In the genomic region with DNA sequence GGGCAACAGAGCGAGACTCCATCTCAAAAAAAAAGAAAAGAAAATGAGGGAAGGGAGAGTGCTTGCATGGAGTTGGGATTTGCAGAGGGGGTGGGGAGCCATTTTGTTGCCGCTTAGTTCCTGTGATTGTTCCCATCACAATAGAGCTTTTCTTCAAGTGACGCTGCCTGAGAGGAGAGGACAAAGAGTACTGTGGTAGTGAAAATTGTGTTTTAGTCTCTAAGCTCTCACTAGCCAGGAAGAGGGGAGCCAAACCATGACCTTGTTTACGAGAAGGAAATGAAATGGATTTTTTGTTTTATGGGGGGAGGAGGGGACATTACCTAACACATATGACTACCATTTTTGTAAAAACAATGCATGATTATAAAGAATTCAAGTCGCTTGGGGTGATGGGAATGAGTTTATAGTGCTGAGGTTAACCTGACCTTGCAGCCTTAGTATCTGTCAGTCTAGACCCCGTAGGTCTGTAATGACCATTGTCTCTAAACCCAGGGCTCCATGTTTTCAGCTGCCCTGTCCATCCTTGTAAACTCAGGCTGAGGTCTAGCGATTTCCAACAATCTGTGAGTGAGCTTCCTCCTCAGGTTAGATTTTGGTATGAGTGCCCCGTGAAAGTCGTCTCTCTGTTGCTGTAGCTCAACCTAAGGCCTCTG, we compare ENCODE assay signal across 19 cellular contexts. TPM values are rescaled to one million over a fixed set of nuclear protein-coding genes. Genes with fewer than 3 reads are reported as not detected.
DNase-seq lines count a peak whose midpoint lies in the region; ATAC-seq and TF ChIP-seq lines count a peak whose summit lies in the region.
"Had no signal": no experiment of that assay in that cellular context is flagged by ENCODE, and none has a peak within 500 bp of the region (broad histone marks: within the 10 kb centered on the region; RNA-seq: fewer than 3 reads in every experiment).

No MANE protein-coding gene starts in this region.

- no peak overlapping the region for H3K9ac ChIP-seq in smooth muscle cell (ENCODE audit: low read depth)
- H3K9ac ChIP-seq: SK-N-SH had no signal

- H3K79me2 ChIP-seq in smooth muscle cell (ENCODE audit: low read depth), result no peaks in the 10 kb centered on the region

- H3K9me3 Mint-ChIP-seq in endothelial cell (ENCODE audit: unreplicated experiment), result no peaks in the 10 kb centered on the region
- H3K9me3 Mint-ChIP-seq in T-helper 2 cell treated with Interferon-gamma antibody and Interleukin-4, amounts not matched to agents 5 μg/mL and 100 μg/mL, for 36 hours, result no peaks in the 10 kb centered on the region
- H3K9me3 Mint-ChIP-seq: naive thymus-derived CD4-positive, alpha-beta T cell; stimulated activated effector memory CD8-positive, alpha-beta T cell treated with anti-CD3 and anti-CD28 coated beads, Interleukin-12 subunit alpha, Interleukin-12 subunit beta, amount 100 ng/mL, for 72 hours had no signal

- H3K4me2 ChIP-seq in smooth muscle cell, result no peak overlapping the region
- H3K4me2 ChIP-seq: SK-N-SH had no signal

- H3K27me3 Mint-ChIP-seq in endothelial cell (ENCODE audit: unreplicated experiment), result peaks cover 7% of the 10 kb centered on the region
- H3K27me3 Mint-ChIP-seq in T-helper 2 cell treated with Interferon-gamma antibody and Interleukin-4, amounts not matched to agents 5 μg/mL and 100 μg/mL, for 36 hours (ENCODE audit: low read depth), result no peaks in the 10 kb centered on the region
- H3K27me3 Mint-ChIP-seq: activated CD4-positive, alpha-beta T cell treated with anti-CD3 and anti-CD28 coated beads for 36 hours; naive thymus-derived CD4-positive, alpha-beta T cell; progenitor cell of endocrine pancreas had no signal

- peak in 7 of 8 donors; percentile 32 to 80 (median 74) for ATAC-seq in heart right ventricle
- no peak for ATAC-seq in Right ventricle myocardium superior (ENCODE audit: poor library complexity)
- ATAC-seq: activated CD4-positive, alpha-beta T cell treated with anti-CD3 and anti-CD28 coated beads for 36 hours; naive thymus-derived CD4-positive, alpha-beta T cell; stimulated activated effector memory CD8-positive, alpha-beta T cell treated with anti-CD3 and anti-CD28 coated beads, Interleukin-12 subunit alpha, Interleukin-12 subunit beta, amount 100 ng/mL, for 72 hours had no signal

- DNase-seq in heart right ventricle (no peak), Right ventricle myocardium superior (no peak), endothelial cell (ENCODE audit: low spot score) (peak; percentile 46), medulla oblongata (ENCODE audit: extremely low spot score) (peak; percentile 93), substantia nigra (lab: John Stamatoyannopoulos, UW) (peak in 42 of 49 donors; percentile 7 to 78 (median 42)), smooth muscle cell (lab: John Stamatoyannopoulos, UW; ENCODE audit: unreplicated experiment) (no peak), NCI-H2081 (lab: John Stamatoyannopoulos, UW) (no peak)
- DNase-seq in T-helper 2 cell treated with Interferon-gamma antibody and Interleukin-4, amounts not matched to agents 5 μg/mL and 100 μg/mL, for 36 hours (ENCODE audit: low spot score), result no peak
- DNase-seq: activated CD4-positive, alpha-beta T cell treated with anti-CD3 and anti-CD28 coated beads for 36 hours; DMS153; lower lobe of right lung; naive thymus-derived CD4-positive, alpha-beta T cell; NCI-H1417; SK-N-SH; tibial artery had no signal

- no peaks in the 10 kb centered on the region for H3F3A ChIP-seq in smooth muscle cell (ENCODE audit: low read depth)

- peak overlapping the region; percentile 72 for H3K4me3 Mint-ChIP-seq in endothelial cell (ENCODE audit: unreplicated experiment)
- no peak overlapping the region for H3K4me3 Mint-ChIP-seq in T-helper 2 cell treated with Interferon-gamma antibody and Interleukin-4, amounts not matched to agents 5 μg/mL and 100 μg/mL, for 36 hours
- H3K4me3 Mint-ChIP-seq: activated CD4-positive, alpha-beta T cell treated with anti-CD3 and anti-CD28 coated beads for 36 hours; naive thymus-derived CD4-positive, alpha-beta T cell; stimulated activated effector memory CD8-positive, alpha-beta T cell treated with anti-CD3 and anti-CD28 coated beads, Interleukin-12 subunit alpha, Interleukin-12 subunit beta, amount 100 ng/mL, for 72 hours had no signal

- 81 to 84% methylated on average over 9 of the region's 9 CpGs for whole genome bisulfite sequencing in heart right ventricle, 2 donors
- WGBS in smooth muscle cell (ENCODE audit: low lambda C conversion rate), result 95% methylated on average over 9 of the region's 9 CpGs

- peaks cover 36% of the 10 kb centered on the region for H3K36me3 Mint-ChIP-seq in endothelial cell (ENCODE audit: low read depth, unreplicated experiment)
- peaks cover 1% of the 10 kb centered on the region for H3K36me3 Mint-ChIP-seq in T-helper 2 cell treated with Interferon-gamma antibody and Interleukin-4, amounts not matched to agents 5 μg/mL and 100 μg/mL, for 36 hours (ENCODE audit: low read depth)
- H3K36me3 Mint-ChIP-seq: stimulated activated effector memory CD8-positive, alpha-beta T cell treated with anti-CD3 and anti-CD28 coated beads, Interleukin-12 subunit alpha, Interleukin-12 subunit beta, amount 100 ng/mL, for 72 hours had no signal

- H2AFZ ChIP-seq in smooth muscle cell (ENCODE audit: low read depth), result no peak overlapping the region

- peaks cover 48% of the 10 kb centered on the region for H3K4me1 Mint-ChIP-seq in endothelial cell (ENCODE audit: unreplicated experiment)
- H3K4me1 Mint-ChIP-seq in T-helper 2 cell treated with Interferon-gamma antibody and Interleukin-4, amounts not matched to agents 5 μg/mL and 100 μg/mL, for 36 hours (ENCODE audit: low read depth), result no peaks in the 10 kb centered on the region
- H3K4me1 Mint-ChIP-seq: stimulated activated effector memory CD8-positive, alpha-beta T cell treated with anti-CD3 and anti-CD28 coated beads, Interleukin-12 subunit alpha, Interleukin-12 subunit beta, amount 100 ng/mL, for 72 hours had no signal

- H3K4me3 ChIP-seq in heart right ventricle (no peak overlapping the region), smooth muscle cell (no peak overlapping the region)
- H3K4me3 ChIP-seq: adrenal gland, lower lobe of right lung, tibial artery had no signal

- no peaks in the 10 kb centered on the region for H4K20me1 ChIP-seq in smooth muscle cell (ENCODE audit: low read depth)

- H3K4me1 ChIP-seq in heart right ventricle (peaks cover 0 to 14% (median 0%) of the 10 kb centered on the region in 9 donors), smooth muscle cell (ENCODE audit: low read depth) (peaks cover 7% of the 10 kb centered on the region)
- H3K4me1 ChIP-seq: lower lobe of right lung, tibial artery had no signal

- intact Hi-C loops in heart right ventricle (cut with DNase I) (loop anchor here in 1 of 10 donors (5.0 kb wide), 1 partner anchor 32 kb away; a partner anchor contains a TSS), Right ventricle myocardium superior (cut with DNase I) (no loop called here)

- H3K27ac Mint-ChIP-seq in endothelial cell (ENCODE audit: unreplicated experiment), result peak overlapping the region; percentile 99
- no peak overlapping the region for H3K27ac Mint-ChIP-seq in T-helper 2 cell treated with Interferon-gamma antibody and Interleukin-4, amounts not matched to agents 5 μg/mL and 100 μg/mL, for 36 hours
- H3K27ac Mint-ChIP-seq: activated CD4-positive, alpha-beta T cell treated with anti-CD3 and anti-CD28 coated beads for 36 hours; naive thymus-derived CD4-positive, alpha-beta T cell; stimulated activated effector memory CD8-positive, alpha-beta T cell treated with anti-CD3 and anti-CD28 coated beads, Interleukin-12 subunit alpha, Interleukin-12 subunit beta, amount 100 ng/mL, for 72 hours had no signal

- no peaks in the 10 kb centered on the region for H3K9me3 ChIP-seq in heart right ventricle
- H3K9me3 ChIP-seq in smooth muscle cell (replicated peaks; ENCODE audit: low read depth), result no peaks in the 10 kb centered on the region
- H3K9me3 ChIP-seq: adrenal gland, lower lobe of right lung, SK-N-SH, tibial artery had no signal

- H3K36me3 ChIP-seq in heart right ventricle, result peaks cover 0 to 52% (median 0%) of the 10 kb centered on the region in 9 donors
- no peaks in the 10 kb centered on the region for H3K36me3 ChIP-seq in smooth muscle cell (ENCODE audit: low read depth)
- H3K36me3 ChIP-seq: adrenal gland had no signal

- H3K27ac ChIP-seq in heart right ventricle, result peak overlapping the region in 7 of 10 donors; percentile 24 to 78 (median 47)
- H3K27ac ChIP-seq in substantia nigra (ENCODE audit: low read depth, low read length, poor library complexity, severe bottlenecking), result peak overlapping the region; percentile 99
- no peak overlapping the region for H3K27ac ChIP-seq in smooth muscle cell (ENCODE audit: low read depth)
- H3K27ac ChIP-seq: C4-2B, tibial artery had no signal

- H3K27me3 ChIP-seq in heart right ventricle (no peaks in the 10 kb centered on the region), smooth muscle cell (ENCODE audit: low read depth) (no peaks in the 10 kb centered on the region)
- H3K27me3 ChIP-seq: adrenal gland, tibial artery had no signal

- TF ChIP-seq CTCF in heart right ventricle (IDR thresholded peaks at IDR 0.05) (no peak), endothelial cell (IDR thresholded peaks at IDR 0.05; ENCODE audit: unreplicated experiment) (no peak), smooth muscle cell (IDR thresholded peaks at IDR 0.05; ENCODE audit: borderline replicate concordance, insufficient read depth, poor library complexity, severe bottlenecking) (no peak)

RNA-seq across cellular contexts. Expression of a gene that starts 18.8 kb away (rescaled TPM):
- total RNA-seq in heart right ventricle, result 10 to 100 TPM in 4 of 10 donors, 1 to 10 TPM in 6; 4.4 to 14.6 (median 7.7) TPM
- 10 to 100 TPM in 1 of 2 donors, 1 to 10 TPM in 1; 5.0 to 11.4 TPM for polyA plus RNA-seq in heart right ventricle
- 8.3 TPM for total RNA-seq in Right ventricle myocardium superior
- total RNA-seq in endothelial cell (ENCODE audit: unreplicated experiment), result 74.2 TPM
- total RNA-seq in smooth muscle cell, result 9.9 and 18.1 TPM in 2 replicates
- polyA plus RNA-seq in smooth muscle cell, result 33.2 and 37.3 TPM in 2 replicates

RNA-seq across cellular contexts. Expression of a gene that starts 30.9 kb away (rescaled TPM):
- total RNA-seq in heart right ventricle (10 to 100 TPM; 30.3 to 86.3 (median 34.6) TPM), Right ventricle myocardium superior (34.3 TPM), endothelial cell (ENCODE audit: unreplicated experiment) (197 TPM), smooth muscle cell (235 and 266 TPM in 2 replicates)
- polyA plus RNA-seq in heart right ventricle (10 to 100 TPM; 49.6 to 65.1 TPM), smooth muscle cell (167 and 178 TPM in 2 replicates)

Comparison
In these comparisons a context has a peak if more than half of its experiments do, and no peak if none do; other contexts are left out.
1. DNase-seq: peak in endothelial cell (single experiment), medulla oblongata (single experiment) and substantia nigra (42 of 49); none in heart right ventricle (0 of 2), Right ventricle myocardium superior (single experiment), smooth muscle cell (single experiment), T-helper 2 cell treated with Interferon-gamma antibody and Interleukin-4, amounts not matched to agents 5 μg/mL and 100 μg/mL, for 36 hours (single experiment) and NCI-H2081 (0 of 2).